ENCODE assay signal across 8 cellular contexts in the genomic region with DNA sequence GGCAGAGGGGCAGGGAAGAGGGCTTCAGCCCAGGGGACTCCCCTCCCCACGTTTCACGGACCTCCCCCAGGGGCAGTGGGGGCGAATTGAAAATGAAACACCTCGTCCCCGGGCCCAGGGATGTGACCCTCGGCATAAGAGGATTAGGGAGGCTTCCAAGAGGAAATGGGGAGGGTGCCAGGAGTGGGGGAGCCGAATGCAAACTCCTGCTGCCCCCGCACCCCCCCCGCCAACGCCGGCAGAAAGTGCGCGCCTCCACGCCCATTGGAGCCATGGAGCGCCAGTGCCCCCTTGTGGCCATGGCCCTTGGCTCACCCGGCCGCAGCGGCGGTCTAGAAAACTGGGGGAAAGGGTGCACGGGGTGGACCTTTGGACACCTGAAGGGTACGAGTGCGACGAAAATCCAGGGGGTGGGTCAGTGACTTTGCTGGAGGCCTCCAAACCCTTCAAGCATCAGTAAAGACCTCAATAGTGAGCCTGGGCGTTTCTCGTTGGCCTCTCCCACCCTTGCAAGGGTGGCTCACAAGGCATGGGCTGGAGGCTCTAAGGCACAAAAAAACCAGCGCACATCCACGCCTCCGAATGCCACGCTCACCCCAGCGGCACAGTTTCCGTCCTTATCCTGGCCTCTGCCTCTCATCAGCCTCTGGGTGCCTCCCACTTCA.
DNase-seq lines count a peak whose midpoint lies in the region; ATAC-seq, FAIRE-seq and TF ChIP-seq lines count a peak whose summit lies in the region.

No MANE protein-coding gene starts in this region.

- no peaks in the 10 kb centered on the region for H3K36me3 ChIP-seq in Panc1 (ENCODE audit: control insufficient read depth, insufficient read depth, low read length)
- no peaks in the 10 kb centered on the region for H3K36me3 ChIP-seq in pancreas
- no peaks in the 10 kb centered on the region for H3K36me3 ChIP-seq in tibial nerve

- 4 to 5% methylated on average over 28 to 31 of the region's 31 CpGs for WGBS in pancreas, 2 donors
- 0 to 20% methylated on average over 9 to 31 of the region's 31 CpGs for WGBS in tibial nerve, 2 donors

- BruUV-seq in Panc1 (replicated peaks; lab: Mats Ljungman, UMichigan) = no TSS peak

- POLR2A ChIA-PET in Panc1 (lab: Charles Lee) = no interaction called here

- peaks cover 3% of the 10 kb centered on the region for H3K4me1 Mint-ChIP-seq in glutamatergic neuron (ENCODE audit: low read depth, unreplicated experiment)

- in situ Hi-C loops in Panc1 (cut with HindIII; ENCODE audit: low pct_unique_long_range_greater_than_20kb, low sequenced_read_pairs) = no loop called here

- no peak for TF ChIP-seq EP300 in tibial nerve (IDR thresholded peaks at IDR 0.05)

- no peak for FAIRE-seq in pancreas (lab: Jason Lieb, UNC)

- no peaks in the 10 kb centered on the region for H3K36me3 Mint-ChIP-seq in glutamatergic neuron (ENCODE audit: unreplicated experiment)

- CTCF ChIA-PET in Panc1 (lab: Charles Lee) = interaction anchor here (0.6 kb wide), 1 partner anchor 53 kb away, joined by 6 read pairs; no protein-coding TSS in a partner anchor

- H3K27ac Mint-ChIP-seq in glutamatergic neuron (ENCODE audit: unreplicated experiment) = no peak overlapping the region

- DNase-seq in ELR (ENCODE audit: low read depth) (peak; percentile 40), Panc1 (ENCODE audit: low read depth, low spot score) (no peak), glutamatergic neuron (peak; percentile 74), pancreas (peak; percentile 26 to 90 (median 67)), tibial nerve (ENCODE audit: low spot score in 2 of 2) (peak; percentile 49 to 63)
- DNase-seq in activated naive CD4-positive, alpha-beta T cell (lab: John Stamatoyannopoulos, UW) = peak; percentile 2 to 63 (median 32)

- ATAC-seq in HG02763 (IDR thresholded peaks at IDR 0.05; ENCODE audit: unreplicated experiment) = peak; percentile 56
- peak; percentile 89 for ATAC-seq in Panc1
- ATAC-seq in pancreas = peak; percentile 83 to 90 (median 88)
- no peak for ATAC-seq in GM21528 (IDR thresholded peaks at IDR 0.05; ENCODE audit: low FRiP score, unreplicated experiment)

- peaks cover 5% of the 10 kb centered on the region for H3K27me3 Mint-ChIP-seq in glutamatergic neuron (ENCODE audit: unreplicated experiment)

- H3K27ac ChIP-seq in Panc1 (ENCODE audit: low read length) = no peak overlapping the region
- no peak overlapping the region for H3K27ac ChIP-seq in pancreas
- peak overlapping the region in 3 of 4 donors; percentile 59 to 71 (median 63) for H3K27ac ChIP-seq in tibial nerve

- H3K4me3 Mint-ChIP-seq in glutamatergic neuron (ENCODE audit: unreplicated experiment) = no peak overlapping the region

- no peaks in the 10 kb centered on the region; the same call in 1 of the 2 replicates for H3K4me1 ChIP-seq in Panc1 (ENCODE audit: control insufficient read depth, insufficient read depth, low read length)
- no peaks in the 10 kb centered on the region for H3K4me1 ChIP-seq in pancreas
- H3K4me1 ChIP-seq in tibial nerve = peaks cover 0 to 16% (median 0%) of the 10 kb centered on the region in 4 donors

- intact Hi-C loops in Panc1 (cut with micrococcal nuclease; ENCODE audit: unreplicated experiment) = loop anchor here (2.0 to 10.0 kb wide), 2 partner anchors 61 to 459 kb away; no protein-coding TSS in a partner anchor
- intact Hi-C loops in pancreas (cut with DNase I) = loop anchor here in 1 of 3 donors (5.0 to 10.0 kb wide), 2 partner anchors 191 to 459 kb away; a partner anchor contains a TSS

- TF ChIP-seq CTCF in Panc1 (IDR thresholded peaks at IDR 0.05) (peak; percentile 94), glutamatergic neuron (IDR thresholded peaks at IDR 0.05; ENCODE audit: partially characterized antibody, unreplicated experiment) (peak; percentile 83), pancreas (IDR thresholded peaks at IDR 0.05) (peak; percentile 72 to 96 (median 90)), tibial nerve (IDR thresholded peaks at IDR 0.05) (peak; percentile 76 to 91 (median 88))

- H3K27me3 ChIP-seq in Panc1 (ENCODE audit: control insufficient read depth, insufficient read depth, low read length) = no peaks in the 10 kb centered on the region
- peaks cover 0 to 8% (median 0%) of the 10 kb centered on the region in 4 donors for H3K27me3 ChIP-seq in pancreas
- no peaks in the 10 kb centered on the region for H3K27me3 ChIP-seq in tibial nerve

- H3K4me3 ChIP-seq in Panc1 (ENCODE audit: low read depth in 2 of 2, low read length in 2 of 2) (peak overlapping the region; percentile 24 to 47), pancreas (peak overlapping the region in 2 of 4 donors; percentile 13 to 39), tibial nerve (peak overlapping the region; percentile 20 to 55 (median 34))

- TF ChIP-seq POLR2A in tibial nerve (IDR thresholded peaks at IDR 0.05) = no peak

- H3K9me3 ChIP-seq in Panc1 (ENCODE audit: control insufficient read depth, insufficient read depth, low read depth, low read length) (no peaks in the 10 kb centered on the region), pancreas (no peaks in the 10 kb centered on the region), tibial nerve (no peaks in the 10 kb centered on the region)

- no peaks in the 10 kb centered on the region for H3K9me3 Mint-ChIP-seq in glutamatergic neuron (ENCODE audit: unreplicated experiment)

Comparison
In these comparisons a context has a peak if more than half of its experiments do, and no peak if none do; other contexts are left out.
1. H3K27ac ChIP-seq: peak in tibial nerve (3 of 4); none in Panc1 (single experiment) and pancreas (0 of 4).
2. Peak in every context shown above with its lines, with median percentiles within 50 percentile points of each other: CTCF ChIP-seq.